In the genomic region with DNA sequence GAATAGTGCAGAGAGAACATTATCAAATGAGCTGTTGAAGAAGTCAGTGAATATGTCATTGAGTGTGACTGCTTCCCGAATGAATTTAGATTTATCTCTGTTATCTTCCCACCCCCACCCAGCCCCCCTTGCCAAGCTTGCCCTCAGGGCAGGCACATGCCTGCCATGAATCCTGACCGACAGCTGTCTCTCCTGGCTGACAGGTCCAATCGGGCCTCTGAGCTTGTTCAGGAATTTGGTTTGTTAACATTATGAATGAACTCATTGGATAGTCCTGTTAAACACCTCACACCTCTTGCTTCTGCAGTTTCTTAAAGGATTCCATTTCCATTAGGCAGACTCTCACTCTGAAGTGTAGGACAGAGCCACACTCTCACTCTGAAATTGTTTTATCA, we compare ENCODE assay signal across 31 cellular contexts.
A peak's percentile ranks its signal among the peaks of the same experiment; 100 is the strongest.
DNase-seq lines count a peak whose midpoint lies in the region; ATAC-seq, FAIRE-seq and TF ChIP-seq lines count a peak whose summit lies in the region.
"Had no signal": no experiment of that assay in that cellular context is flagged by ENCODE, and none has a peak within 500 bp of the region (broad histone marks: within the 10 kb centered on the region; RNA-seq: fewer than 3 reads in every experiment).

No MANE protein-coding gene starts in this region.

- no peak overlapping the region for H3K4me3 ChIP-seq in BE2C (ENCODE audit: low read depth, low read length)
- H3K4me3 ChIP-seq in H7 (ENCODE audit: insufficient read depth, low read depth, low read length) = no peak overlapping the region
- H3K4me3 ChIP-seq in H1 (ENCODE audit: extremely low read depth in 1 of 4, insufficient read depth in 2 of 4, low read depth in 3 of 4, low read length in 4 of 4) = no peak overlapping the region
- no peak overlapping the region for H3K4me3 ChIP-seq in kidney epithelial cell (ENCODE audit: low read depth, low read length)
- H3K4me3 ChIP-seq: ascending aorta, coronary artery, heart right ventricle, MG63, testis had no signal

- no peak overlapping the region for H3K18ac ChIP-seq in H1 (ENCODE audit: extremely low read depth, low read length)

- no peak overlapping the region for H4K8ac ChIP-seq in H1 (ENCODE audit: extremely low read depth, insufficient read depth, low read length)

- peak overlapping the region; percentile 56; a peak in 3 of 4 replicates for H3K4me2 ChIP-seq in H1 (ENCODE audit: insufficient read depth in 1 of 2, low read depth in 2 of 2, low read length in 2 of 2)

- no peak for TF ChIP-seq CTCF in BE2C (IDR thresholded peaks at IDR 0.05; ENCODE audit: low read depth, low read length)
- TF ChIP-seq CTCF in H1 (IDR thresholded peaks at IDR 0.05; ENCODE audit: control extremely low read depth in 1 of 3, insufficient read depth in 1 of 3, low read depth in 1 of 3, low read length in 3 of 3) = no peak
- no peak for TF ChIP-seq CTCF in kidney epithelial cell (IDR thresholded peaks at IDR 0.05; ENCODE audit: insufficient read depth, low read length, poor library complexity, severe bottlenecking)

- no peak overlapping the region for H2AFZ ChIP-seq in H1 (ENCODE audit: low read length)

- FAIRE-seq in H1 (lab: Jason Lieb, UNC) = no peak
- FAIRE-seq in urothelium cell line (lab: Jason Lieb, UNC) = no peak
- FAIRE-seq: GM18507 had no signal

- DNase-seq in BE2C (peak; percentile 32), H7 (peak; percentile 7), H1 (ENCODE audit: low read depth in 1 of 2, low spot score in 2 of 2) (no peak), kidney epithelial cell (ENCODE audit: low read depth) (peak; percentile 49), urothelium cell line (ENCODE audit: low spot score) (no peak)
- DNase-seq: activated CD4-positive, alpha-beta T cell treated with anti-CD3 and anti-CD28 coated beads for 48 hours; activated CD8-positive, alpha-beta memory T cell treated with anti-CD3 and anti-CD28 coated beads for 24 hours; activated gamma-delta T cell; activated naive CD8-positive, alpha-beta T cell treated with anti-CD3 and anti-CD28 coated beads, Interleukin-2, amount 10 ng/mL, durations not matched to agents 7 days and 5 days; activated T-cell treated with anti-CD3 and anti-CD28 coated beads, Interleukin-2, amount 50 U/mL, for 1 hour; DMS79; effector memory CD4-positive, alpha-beta T cell; foreskin melanocyte; heart right ventricle; KBM-7; MG63; natural killer cell; NCI-H1436; NCI-H2081 treated with DMSO at 0.1 percent for 48 hours; NCI-H524 treated with DMSO at 0.1 percent for 48 hours; occipital lobe; stimulated activated naive CD8-positive, alpha-beta T cell treated with anti-CD3 and anti-CD28 coated beads, Interleukin-15, Interleukin-2, amounts not matched to agents 100 U/mL and 50 U/mL, for 24 hours; testis had no signal

- H3K4me1 ChIP-seq in BE2C (no peaks in the 10 kb centered on the region), H1 (replicated peaks in 1 of 4; ENCODE audit: control insufficient read depth in 3 of 4, insufficient read depth in 4 of 4, low read length in 3 of 4) (peaks cover 7 to 14% (median 9%) of the 10 kb centered on the region in 4 experiments)
- H3K4me1 ChIP-seq: ascending aorta, heart right ventricle, testis had no signal

- H3K9me3 ChIP-seq in BE2C (no peaks in the 10 kb centered on the region), H1 (ENCODE audit: insufficient read depth in 2 of 2, low read depth in 1 of 2, low read length in 1 of 2) (no peaks in the 10 kb centered on the region)
- H3K9me3 ChIP-seq: ascending aorta, Caco-2, heart right ventricle, MG63, testis had no signal

- no peak overlapping the region for H4K5ac ChIP-seq in H1 (ENCODE audit: insufficient read length, low read depth, low read length)

- H3K56ac ChIP-seq in H1 (replicated peaks; ENCODE audit: insufficient read length, low read depth, low read length) = peak overlapping the region; percentile 62

- no peaks in the 10 kb centered on the region for H3K36me3 ChIP-seq in BE2C
- H3K36me3 ChIP-seq in H7 (replicated peaks; ENCODE audit: control insufficient read depth, insufficient read depth, low read length) = no peaks in the 10 kb centered on the region
- H3K36me3 ChIP-seq in H1 (ENCODE audit: control insufficient read depth in 2 of 4, insufficient read depth in 4 of 4, low read length in 3 of 4) = no peaks in the 10 kb centered on the region
- no peaks in the 10 kb centered on the region for H3K36me3 ChIP-seq in kidney epithelial cell (ENCODE audit: control insufficient read depth, insufficient read depth, low read length)
- H3K36me3 ChIP-seq: ascending aorta, heart right ventricle, MG63 had no signal

- no peak overlapping the region for H2BK12ac ChIP-seq in H1 (ENCODE audit: low read depth, low read length)

- H3K4ac ChIP-seq in H1 (replicated peaks; ENCODE audit: insufficient read length, low read depth, low read length) = no peak overlapping the region

- H2BK120ac ChIP-seq in H1 (replicated peaks; ENCODE audit: low read depth, low read length) = no peak overlapping the region

- no peak for TF ChIP-seq POLR2A in H1 (IDR thresholded peaks at IDR 0.05; ENCODE audit: control extremely low read depth in 1 of 2, low read depth in 2 of 2, low read length in 2 of 2)

- H3K27ac ChIP-seq in H1 (ENCODE audit: low read depth, low read length) = no peak overlapping the region
- H3K27ac ChIP-seq: ascending aorta, coronary artery, heart right ventricle, testis, VCaP had no signal

- H3K79me1 ChIP-seq in H1 (ENCODE audit: low read depth, low read length) = no peaks in the 10 kb centered on the region

- H3K14ac ChIP-seq in H1 (ENCODE audit: insufficient read length) = no peak overlapping the region

- ATAC-seq in GM18867 (IDR thresholded peaks at IDR 0.05; ENCODE audit: unreplicated experiment) (no peak), HG03442 (IDR thresholded peaks at IDR 0.05; ENCODE audit: unreplicated experiment) (no peak)
- ATAC-seq: esophagus mucosa; heart right ventricle; natural killer cell; stimulated activated naive CD8-positive, alpha-beta T cell treated with anti-CD3 and anti-CD28 coated beads, Interleukin-15, Interleukin-2, amounts not matched to agents 100 U/mL and 50 U/mL, for 24 hours had no signal

- H3K9ac ChIP-seq in H1 (replicated peaks in 1 of 4; ENCODE audit: extremely low read depth in 1 of 4, low read depth in 3 of 4, low read length in 3 of 4) = no peak overlapping the region

- H3K23ac ChIP-seq in H1 (ENCODE audit: insufficient read length) = no peak overlapping the region

- no peak overlapping the region for H2BK5ac ChIP-seq in H1 (ENCODE audit: low read depth, low read length)

- CTCF ChIA-PET in H1 (lab: Charles Lee; ENCODE audit: partially characterized antibody) = interaction anchor here (0.7 to 1.2 kb wide), 3 partner anchors 8 to 157 kb away, joined by 3 read pairs; no protein-coding TSS in a partner anchor

- H3K79me2 ChIP-seq in H1 (ENCODE audit: control insufficient read depth in 1 of 2, insufficient read depth in 2 of 2, low read length in 2 of 2) = no peaks in the 10 kb centered on the region

- POLR2A ChIA-PET in H1 (lab: Charles Lee; ENCODE audit: partially characterized antibody) = interaction anchor here (0.8 kb wide), 1 partner anchor 54 kb away, joined by 3 read pairs; no protein-coding TSS in a partner anchor

- no peaks in the 10 kb centered on the region for H4K20me1 ChIP-seq in H1 (replicated peaks in 1 of 2; ENCODE audit: control insufficient read depth in 1 of 2, insufficient read depth in 2 of 2, low read length in 2 of 2)

- no peak for TF ChIP-seq EP300 in H1 (IDR thresholded peaks at IDR 0.05; ENCODE audit: borderline replicate concordance in 1 of 2, low read depth in 2 of 2, low read length in 2 of 2)

- peak overlapping the region; percentile 51 for H2BK20ac ChIP-seq in H1 (ENCODE audit: low read length)

- H3K23me2 ChIP-seq in H1 (ENCODE audit: low read depth, low read length) = peaks cover 3% of the 10 kb centered on the region; the same call in 1 of the 2 replicates

- H4K91ac ChIP-seq in H1 (replicated peaks; ENCODE audit: insufficient read length, low read length) = no peak overlapping the region

- no peak overlapping the region for H2AK5ac ChIP-seq in H1 (ENCODE audit: low read depth, low read length)

- TF ChIP-seq RAD21 in H1 (IDR thresholded peaks at IDR 0.05 in 1 of 2, conservative IDR thresholded peaks at IDR 0.05 in 1 of 2; ENCODE audit: low read depth in 2 of 2, low read length in 2 of 2) = no peak

- 85% methylated on average over 3 of the region's 3 CpGs; no CpG with 5 or more reads in 1 of the 2 experiments for WGBS in H1 (ENCODE audit: extremely low coverage in 1 of 2, insufficient coverage in 1 of 2, insufficient read length in 1 of 2, insufficient replicate concordance in 2 of 2, low coverage in 1 of 2, low lambda C conversion rate in 2 of 2, missing lambda C conversion rate in 1 of 2), 2 experiments

- no peak overlapping the region for H2BK15ac ChIP-seq in H1 (ENCODE audit: low read length)

- H3K27me3 ChIP-seq in BE2C (no peaks in the 10 kb centered on the region), H7 (ENCODE audit: control insufficient read depth, insufficient read depth, low read length) (no peaks in the 10 kb centered on the region), H1 (replicated peaks in 1 of 4; ENCODE audit: control insufficient read depth in 3 of 4, extremely low read depth in 1 of 4, insufficient read depth in 3 of 4, low read length in 3 of 4) (no peaks in the 10 kb centered on the region), kidney epithelial cell (ENCODE audit: control insufficient read depth, insufficient read depth, low read length) (no peaks in the 10 kb centered on the region)
- H3K27me3 ChIP-seq: ascending aorta, heart right ventricle, MG63, testis had no signal

TF ChIP-seq in H1, 55 proteins besides CTCF, POLR2A, EP300 and RAD21 (continues in another document):
- TF ChIP-seq TEAD4 (IDR thresholded peaks at IDR 0.05; ENCODE audit: low read depth, low read length) (no peak), CTBP2 (IDR thresholded peaks at IDR 0.05; ENCODE audit: borderline replicate concordance, insufficient read depth, insufficient read length, low read length) (no peak), JUND (IDR thresholded peaks at IDR 0.05; ENCODE audit: low read length) (no peak), KDM5A (IDR thresholded peaks at IDR 0.05; ENCODE audit: low read length) (no peak), KDM1A (IDR thresholded peaks at IDR 0.05; ENCODE audit: borderline replicate concordance, low read length) (no peak), CREB1 (IDR thresholded peaks at IDR 0.05) (no peak), EGR1 (IDR thresholded peaks at IDR 0.05; ENCODE audit: borderline replicate concordance, low read depth, low read length) (no peak), SP1 (IDR thresholded peaks at IDR 0.05; ENCODE audit: low read depth, low read length) (no peak), CHD2 (IDR thresholded peaks at IDR 0.05; ENCODE audit: low read length) (no peak), TAF7 (optimal IDR thresholded peaks at IDR 0.05; ENCODE audit: borderline replicate concordance, low read depth, low read length) (no peak), POLR2AphosphoS5 (IDR thresholded peaks at IDR 0.05; ENCODE audit: low read depth, low read length) (no peak)
- TF ChIP-seq, protein P1, sequence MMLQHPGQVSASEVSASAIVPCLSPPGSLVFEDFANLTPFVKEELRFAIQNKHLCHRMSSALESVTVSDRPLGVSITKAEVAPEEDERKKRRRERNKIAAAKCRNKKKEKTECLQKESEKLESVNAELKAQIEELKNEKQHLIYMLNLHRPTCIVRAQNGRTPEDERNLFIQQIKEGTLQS (IDR thresholded peaks at IDR 0.05; ENCODE audit: insufficient read depth, low read depth, low read length) = no peak

Comparison
In these comparisons a context has a peak if more than half of its experiments do, and no peak if none do; other contexts are left out.
1. DNase-seq: peak in BE2C (single experiment), H7 (single experiment) and kidney epithelial cell (single experiment); none in H1 (0 of 2) and urothelium cell line (single experiment).